In the genomic region with DNA sequence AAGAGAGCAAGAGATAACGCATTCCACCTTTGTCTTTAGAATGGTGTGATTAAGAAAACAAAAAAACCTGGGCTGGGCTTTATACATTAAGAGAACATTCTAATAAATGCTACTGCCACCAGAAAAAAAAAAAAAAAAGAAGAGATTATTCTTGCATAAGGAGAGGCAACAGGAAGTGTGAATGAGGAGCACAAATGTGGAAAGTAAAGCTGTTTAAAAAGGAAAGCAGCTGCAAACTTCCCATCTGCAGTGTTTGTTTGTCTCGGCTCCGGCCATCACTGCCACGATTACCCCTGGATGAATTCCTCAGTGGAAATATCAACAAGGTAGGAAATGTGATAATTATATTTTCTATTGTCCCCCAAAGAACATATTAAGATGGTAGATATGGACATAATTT, we compare ENCODE assay signal across 23 cellular contexts.
"Had no signal": no experiment of that assay in that cellular context is flagged by ENCODE, and none has a peak within 500 bp of the region (broad histone marks: within the 10 kb centered on the region; RNA-seq: fewer than 3 reads in every experiment).

No MANE protein-coding gene starts in this region.

- H3K36me3 ChIP-seq: colonic mucosa, vagina had no signal

- DNase-seq: activated CD4-positive, alpha-beta memory T cell treated with anti-CD3 and anti-CD28 coated beads, Interleukin-2, amount 10 ng/mL, durations not matched to agents 7 days and 5 days; activated CD4-positive, alpha-beta T cell treated with anti-CD3 and anti-CD28 coated beads for 48 hours; activated CD4-positive, CD25-positive, alpha-beta regulatory T cell; activated naive CD4-positive, alpha-beta T cell; activated naive CD8-positive, alpha-beta T cell treated with anti-CD3 and anti-CD28 coated beads for 36 hours; activated T-cell treated with anti-CD3 and anti-CD28 coated beads, Interleukin-2, amount 50 U/mL, for 1 hour; amniotic stem cell; central memory CD4-positive, alpha-beta T cell; colonic mucosa; endodermal cell; foreskin melanocyte; glutamatergic neuron; hypothalamus; islet precursor cell; naive B cell; stimulated activated CD4-positive, alpha-beta T cell treated with anti-CD3 and anti-CD28 coated beads, Interleukin-15, amount 100 ng/mL, for 24 hours; stimulated activated CD4-positive, alpha-beta T cell treated with anti-CD3 and anti-CD28 coated beads, Interleukin-2, amount 100 ng/mL, for 48 hours; T-helper 9 cell; trophoblast cell had no signal

- H3K4me3 ChIP-seq: colonic mucosa, skin epidermis, vagina had no signal

- ATAC-seq: activated T-helper 17 cell treated with anti-CD3 and anti-CD28 coated beads, Interleukin-2, amount 50 U/mL, for 72 hours had no signal

- H3K27me3 ChIP-seq: colonic mucosa, vagina had no signal

- H3K27ac ChIP-seq: colonic mucosa, epithelial cell of prostate, skin epidermis, vagina had no signal

- H3K9me3 ChIP-seq: colonic mucosa, vagina had no signal

- H3K4me1 ChIP-seq: colonic mucosa, vagina had no signal
